Comparison of ENCODE assay signal across 7 cellular contexts in genomic region chr13:23949736-23950135, GRCh38. TPM values are rescaled to one million over a fixed set of nuclear protein-coding genes. Genes with fewer than 3 reads are reported as not detected.
"Had no signal": no experiment of that assay in that cellular context is flagged by ENCODE, and none has a peak within 500 bp of the region (broad histone marks: within the 10 kb centered on the region; RNA-seq: fewer than 3 reads in every experiment).

No MANE protein-coding gene starts in this region.

- DNase-seq: GM23248, H9, HCEC 1CT, IMR-90 had no signal

- H3K9me3 Mint-ChIP-seq: H9 had no signal

- H3K27ac ChIP-seq: GM23248 had no signal

- H3K4me3 ChIP-seq: GM23248, K562 had no signal

- H3K27ac Mint-ChIP-seq: H9 had no signal

- H2AFZ ChIP-seq: GM23248 had no signal

- H3K4me3 Mint-ChIP-seq: H9 had no signal

- ATAC-seq: K562 had no signal

RNA-seq across cellular contexts. Expression of gene C1QTNF9B, which starts 52.4 kb away (rescaled TPM):
- total RNA-seq: GM23248, H1, H9, HT-29 had no signal
- polyA plus RNA-seq: GM23248 had no signal
